ENCODE assay signal across 13 cellular contexts in the genomic region with DNA sequence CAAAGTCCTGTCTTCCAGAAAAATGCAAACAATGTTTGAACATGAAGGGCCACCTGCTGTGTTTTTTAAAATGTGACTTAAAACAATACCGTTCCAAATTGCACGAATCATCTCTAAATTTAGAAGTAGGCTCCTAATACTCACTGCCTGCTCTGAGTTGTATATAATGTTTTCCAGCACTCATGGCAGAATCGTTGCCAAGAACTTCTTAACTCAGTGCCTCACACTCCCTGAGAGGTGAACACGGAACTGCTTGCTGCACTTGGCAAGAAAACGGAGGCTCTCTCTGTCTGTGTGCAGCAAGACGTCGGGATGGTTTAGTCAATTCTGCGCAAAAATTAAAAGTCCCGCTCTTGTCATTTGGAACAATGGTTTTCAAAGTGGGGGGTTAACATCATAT.
"Had no signal": no experiment of that assay in that cellular context is flagged by ENCODE, and none has a peak within 500 bp of the region (broad histone marks: within the 10 kb centered on the region; RNA-seq: fewer than 3 reads in every experiment).

No MANE protein-coding gene starts in this region.

- H3K27me3 ChIP-seq: foreskin keratinocyte, neutrophil, right lobe of liver had no signal

- H3K36me3 ChIP-seq: neutrophil, right lobe of liver had no signal

- DNase-seq: activated CD4-positive, alpha-beta T cell treated with anti-CD3 and anti-CD28 coated beads for 4 hours; activated CD8-positive, alpha-beta memory T cell treated with anti-CD3 and anti-CD28 coated beads, Interleukin-2, amount 50 U/mL, for 48 hours; activated CD8-positive, alpha-beta T cell treated with anti-CD3 and anti-CD28 coated beads, Interleukin-2, amount 10 ng/mL, durations not matched to agents 7 days and 5 days; activated naive CD4-positive, alpha-beta T cell; cerebellar nuclear complex; foreskin keratinocyte; kidney; midbrain; naive thymus-derived CD4-positive, alpha-beta T cell; posterior cingulate gyrus; right lobe of liver had no signal

- H3K9me3 ChIP-seq: neutrophil, right lobe of liver had no signal

- H3K4me3 ChIP-seq: lung, right lobe of liver had no signal
